In the genomic region with DNA sequence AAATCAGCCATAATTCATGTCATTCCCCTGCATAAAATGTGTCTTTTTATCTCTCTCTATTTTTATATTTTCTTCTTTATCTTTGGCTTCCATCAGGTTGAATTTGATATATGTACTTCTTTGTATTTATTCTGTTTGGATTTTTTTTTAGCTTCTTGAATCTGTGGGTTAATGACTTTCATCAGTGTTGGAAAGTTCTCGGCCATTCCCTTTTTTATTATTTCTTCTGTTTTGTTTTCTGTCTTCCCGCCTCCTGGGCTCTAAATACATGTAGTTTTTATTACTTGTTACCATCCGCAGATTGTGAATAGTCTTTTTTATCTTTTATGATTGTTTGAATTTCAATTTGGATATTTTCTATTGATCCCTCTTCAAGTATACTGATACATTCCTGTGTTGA, we compare ENCODE assay signal across 11 cellular contexts.
"Had no signal": no experiment of that assay in that cellular context is flagged by ENCODE, and none has a peak within 500 bp of the region (broad histone marks: within the 10 kb centered on the region; RNA-seq: fewer than 3 reads in every experiment).

No MANE protein-coding gene starts in this region.

- H3K9me3 ChIP-seq: body of pancreas had no signal

- H3K36me3 ChIP-seq: adrenal gland, ascending aorta, brain microvascular endothelial cell, breast epithelium, cardiac muscle cell had no signal

- H3K4me1 ChIP-seq: adrenal gland, ascending aorta, body of pancreas, breast epithelium had no signal

- H3K27ac ChIP-seq: adrenal gland, ascending aorta, body of pancreas, brain microvascular endothelial cell, breast epithelium, cardiac muscle cell had no signal

- H3K4me3 ChIP-seq: adrenal gland, ascending aorta, body of pancreas, breast epithelium, cardiac muscle cell had no signal

- ATAC-seq: activated naive CD4-positive, alpha-beta T cell treated with anti-CD3 and anti-CD28 coated beads, Interleukin-2, amount 50 U/mL, for 72 hours; activated naive CD8-positive, alpha-beta T cell treated with anti-CD3 and anti-CD28 coated beads, Interleukin-2, amount 50 U/mL, for 24 hours; activated T-cell treated with anti-CD3 and anti-CD28 coated beads, Interleukin-2, amount 50 U/mL, for 4 hours; activated T-cell treated with anti-CD3 and anti-CD28 coated beads, Interleukin-2, amount 50 U/mL, for 72 hours; activated T-helper 17 cell treated with anti-CD3 and anti-CD28 coated beads, Interleukin-2, amount 50 U/mL, for 72 hours; body of pancreas had no signal
